ENCODE assay signal across 20 cellular contexts in the genomic region with DNA sequence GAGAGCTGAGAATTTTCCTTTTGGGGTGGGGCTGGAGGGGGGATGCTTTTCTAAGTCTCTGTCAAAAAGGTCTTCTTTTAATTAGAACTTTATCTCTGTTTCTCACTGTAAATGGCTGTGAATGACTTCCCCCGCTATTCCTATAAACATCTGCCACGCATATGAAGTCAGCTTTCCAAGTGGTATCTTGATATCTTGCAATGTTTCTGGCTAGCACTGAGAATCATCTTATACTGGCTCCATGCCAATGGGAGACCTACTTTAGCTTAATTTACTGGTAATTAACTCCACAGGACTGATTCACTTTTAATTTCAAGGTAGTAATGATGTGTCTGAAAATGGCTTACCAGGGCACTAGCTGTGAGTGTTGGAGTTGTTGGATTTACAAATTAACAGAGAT. TPM values are rescaled to one million over a fixed set of nuclear protein-coding genes. Genes with fewer than 3 reads are reported as not detected.
"Had no signal": no experiment of that assay in that cellular context is flagged by ENCODE, and none has a peak within 500 bp of the region (broad histone marks: within the 10 kb centered on the region; RNA-seq: fewer than 3 reads in every experiment).

No MANE protein-coding gene starts in this region.

- H2AFZ ChIP-seq: parathyroid adenoma had no signal

- H3K9ac ChIP-seq: parathyroid adenoma had no signal

- DNase-seq: activated CD4-positive, alpha-beta T cell treated with anti-CD3 and anti-CD28 coated beads for 4 hours; activated CD8-positive, alpha-beta memory T cell treated with anti-CD3 and anti-CD28 coated beads, Interleukin-2, amount 50 U/mL, for 4 hours; activated CD8-positive, alpha-beta T cell treated with anti-CD3 and anti-CD28 coated beads, Interleukin-2, amount 10 ng/mL, durations not matched to agents 7 days and 5 days; activated gamma-delta T cell; activated T-cell treated with anti-CD3 and anti-CD28 coated beads, Interleukin-2, amount 50 U/mL, for 48 hours; left lung; natural killer cell; sigmoid colon; stimulated activated CD4-positive, alpha-beta T cell treated with anti-CD3 and anti-CD28 coated beads, Interleukin-1b, Interleukin-23, amount 100 ng/mL, for 48 hours; stomach; upper lobe of right lung had no signal

- H3K36me3 ChIP-seq: cardiac muscle cell, left lung, neutrophil, sigmoid colon, stomach, thoracic aorta, upper lobe of right lung had no signal

- H3K36me3 Mint-ChIP-seq: activated naive CD4-positive, alpha-beta T cell treated with anti-CD3 and anti-CD28 coated beads, Interleukin-2, amount 50 U/mL, for 72 hours; memory B cell; natural killer cell; WTC11 had no signal

- ATAC-seq: activated CD8-positive, alpha-beta T cell treated with anti-CD3 and anti-CD28 coated beads, Interleukin-2, amount 10 ng/mL, durations not matched to agents 7 days and 5 days; activated naive CD4-positive, alpha-beta T cell treated with anti-CD3 and anti-CD28 coated beads, Interleukin-2, amount 50 U/mL, for 72 hours; esophagus mucosa; left lung; natural killer cell; upper lobe of right lung; WTC11 had no signal

- H3K9me3 Mint-ChIP-seq: activated naive CD4-positive, alpha-beta T cell treated with anti-CD3 and anti-CD28 coated beads, Interleukin-2, amount 50 U/mL, for 72 hours; memory B cell; natural killer cell; WTC11 had no signal

- H3K4me3 ChIP-seq: cardiac muscle cell, left lung, sigmoid colon, stomach, thoracic aorta, upper lobe of right lung had no signal

- H3K4me3 Mint-ChIP-seq: activated CD8-positive, alpha-beta T cell treated with anti-CD3 and anti-CD28 coated beads, Interleukin-2, amount 10 ng/mL, durations not matched to agents 7 days and 5 days; memory B cell; natural killer cell; WTC11 had no signal

- H3K79me2 ChIP-seq: parathyroid adenoma had no signal

- H3K9me3 ChIP-seq: left lung, neutrophil, sigmoid colon, stomach, thoracic aorta, upper lobe of right lung had no signal

- H3K27ac Mint-ChIP-seq: activated CD8-positive, alpha-beta T cell treated with anti-CD3 and anti-CD28 coated beads, Interleukin-2, amount 10 ng/mL, durations not matched to agents 7 days and 5 days; activated naive CD4-positive, alpha-beta T cell treated with anti-CD3 and anti-CD28 coated beads, Interleukin-2, amount 50 U/mL, for 72 hours; memory B cell; natural killer cell; WTC11 had no signal

- H3K27ac ChIP-seq: cardiac muscle cell, left lung, neutrophil, parathyroid adenoma, sigmoid colon, stomach, thoracic aorta, upper lobe of right lung had no signal

RNA-seq across cellular contexts. Expression of a gene that starts 4.3 kb away (rescaled TPM):
- total RNA-seq: activated CD8-positive, alpha-beta T cell treated with anti-CD3 and anti-CD28 coated beads, Interleukin-2, amount 10 ng/mL, durations not matched to agents 7 days and 5 days; activated naive CD4-positive, alpha-beta T cell treated with anti-CD3 and anti-CD28 coated beads, Interleukin-2, amount 50 U/mL, for 72 hours; esophagus mucosa; upper lobe of right lung; WTC11 had no signal
- polyA plus RNA-seq: keratinocyte had no signal
